Comparison of ENCODE assay signal across 1 cellular context in genomic region chr13:46052314-46053161, GRCh38.
TF ChIP-seq lines count a peak whose summit lies in the region.

A gene with protein sequence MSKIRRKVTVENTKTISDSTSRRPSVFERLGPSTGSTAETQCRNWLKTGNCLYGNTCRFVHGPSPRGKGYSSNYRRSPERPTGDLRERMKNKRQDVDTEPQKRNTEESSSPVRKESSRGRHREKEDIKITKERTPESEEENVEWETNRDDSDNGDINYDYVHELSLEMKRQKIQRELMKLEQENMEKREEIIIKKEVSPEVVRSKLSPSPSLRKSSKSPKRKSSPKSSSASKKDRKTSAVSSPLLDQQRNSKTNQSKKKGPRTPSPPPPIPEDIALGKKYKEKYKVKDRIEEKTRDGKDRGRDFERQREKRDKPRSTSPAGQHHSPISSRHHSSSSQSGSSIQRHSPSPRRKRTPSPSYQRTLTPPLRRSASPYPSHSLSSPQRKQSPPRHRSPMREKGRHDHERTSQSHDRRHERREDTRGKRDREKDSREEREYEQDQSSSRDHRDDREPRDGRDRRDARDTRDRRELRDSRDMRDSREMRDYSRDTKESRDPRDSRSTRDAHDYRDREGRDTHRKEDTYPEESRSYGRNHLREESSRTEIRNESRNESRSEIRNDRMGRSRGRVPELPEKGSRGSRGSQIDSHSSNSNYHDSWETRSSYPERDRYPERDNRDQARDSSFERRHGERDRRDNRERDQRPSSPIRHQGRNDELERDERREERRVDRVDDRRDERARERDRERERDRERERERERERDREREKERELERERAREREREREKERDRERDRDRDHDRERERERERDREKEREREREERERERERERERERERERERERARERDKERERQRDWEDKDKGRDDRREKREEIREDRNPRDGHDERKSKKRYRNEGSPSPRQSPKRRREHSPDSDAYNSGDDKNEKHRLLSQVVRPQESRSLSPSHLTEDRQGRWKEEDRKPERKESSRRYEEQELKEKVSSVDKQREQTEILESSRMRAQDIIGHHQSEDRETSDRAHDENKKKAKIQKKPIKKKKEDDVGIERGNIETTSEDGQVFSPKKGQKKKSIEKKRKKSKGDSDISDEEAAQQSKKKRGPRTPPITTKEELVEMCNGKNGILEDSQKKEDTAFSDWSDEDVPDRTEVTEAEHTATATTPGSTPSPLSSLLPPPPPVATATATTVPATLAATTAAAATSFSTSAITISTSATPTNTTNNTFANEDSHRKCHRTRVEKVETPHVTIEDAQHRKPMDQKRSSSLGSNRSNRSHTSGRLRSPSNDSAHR (N-terminal part only) (minus strand): TSS chr13:46052746. CDS start chr13:46045507, 7,239 bp downstream.

TF ChIP-seq in HepG2, 621 proteins besides CTCF, POLR2A, EP300 and RAD21 (continued from another document and continues in another):
- TF ChIP-seq ZNF646 (CRISPR knock-in tag; IDR thresholded peaks at IDR 0.05), result no peak
- TF ChIP-seq MED1 (CRISPR knock-in tag; IDR thresholded peaks at IDR 0.05), result peak; percentile 61; the same call in 1 of the 2 replicates
- peak; percentile 89; the same call in 2 of the 3 replicates for TF ChIP-seq MXI1 (IDR thresholded peaks at IDR 0.05; ENCODE audit: borderline replicate concordance, low read depth, low read length)
- TF ChIP-seq ZNF747 (CRISPR knock-in tag; IDR thresholded peaks at IDR 0.05; ENCODE audit: borderline replicate concordance), result 0 out of 2 replicates have a peak, but pooled peaks have one; percentile 38
- peak; percentile 86 for TF ChIP-seq TARDBP (CRISPR knock-in tag; IDR thresholded peaks at IDR 0.05)
- peak; percentile 60 for TF ChIP-seq TFDP2 (CRISPR knock-in tag; IDR thresholded peaks at IDR 0.05)
- no peak for TF ChIP-seq NCOA5 (CRISPR knock-in tag; IDR thresholded peaks at IDR 0.05)
- 0 out of 2 replicates have a peak, but pooled peaks have one; percentile 37 for TF ChIP-seq CHD2 (IDR thresholded peaks at IDR 0.05; ENCODE audit: low read depth, low read length)
- TF ChIP-seq, protein P1, sequence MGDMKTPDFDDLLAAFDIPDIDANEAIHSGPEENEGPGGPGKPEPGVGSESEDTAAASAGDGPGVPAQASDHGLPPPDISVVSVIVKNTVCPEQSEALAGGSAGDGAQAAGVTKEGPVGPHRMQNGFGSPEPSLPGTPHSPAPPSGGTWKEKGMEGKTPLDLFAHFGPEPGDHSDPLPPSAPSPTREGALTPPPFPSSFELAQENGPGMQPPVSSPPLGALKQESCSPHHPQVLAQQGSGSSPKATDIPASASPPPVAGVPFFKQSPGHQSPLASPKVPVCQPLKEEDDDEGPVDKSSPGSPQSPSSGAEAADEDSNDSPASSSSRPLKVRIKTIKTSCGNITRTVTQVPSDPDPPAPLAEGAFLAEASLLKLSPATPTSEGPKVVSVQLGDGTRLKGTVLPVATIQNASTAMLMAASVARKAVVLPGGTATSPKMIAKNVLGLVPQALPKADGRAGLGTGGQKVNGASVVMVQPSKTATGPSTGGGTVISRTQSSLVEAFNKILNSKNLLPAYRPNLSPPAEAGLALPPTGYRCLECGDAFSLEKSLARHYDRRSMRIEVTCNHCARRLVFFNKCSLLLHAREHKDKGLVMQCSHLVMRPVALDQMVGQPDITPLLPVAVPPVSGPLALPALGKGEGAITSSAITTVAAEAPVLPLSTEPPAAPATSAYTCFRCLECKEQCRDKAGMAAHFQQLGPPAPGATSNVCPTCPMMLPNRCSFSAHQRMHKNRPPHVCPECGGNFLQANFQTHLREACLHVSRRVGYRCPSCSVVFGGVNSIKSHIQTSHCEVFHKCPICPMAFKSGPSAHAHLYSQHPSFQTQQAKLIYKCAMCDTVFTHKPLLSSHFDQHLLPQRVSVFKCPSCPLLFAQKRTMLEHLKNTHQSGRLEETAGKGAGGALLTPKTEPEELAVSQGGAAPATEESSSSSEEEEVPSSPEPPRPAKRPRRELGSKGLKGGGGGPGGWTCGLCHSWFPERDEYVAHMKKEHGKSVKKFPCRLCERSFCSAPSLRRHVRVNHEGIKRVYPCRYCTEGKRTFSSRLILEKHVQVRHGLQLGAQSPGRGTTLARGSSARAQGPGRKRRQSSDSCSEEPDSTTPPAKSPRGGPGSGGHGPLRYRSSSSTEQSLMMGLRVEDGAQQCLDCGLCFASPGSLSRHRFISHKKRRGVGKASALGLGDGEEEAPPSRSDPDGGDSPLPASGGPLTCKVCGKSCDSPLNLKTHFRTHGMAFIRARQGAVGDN (CRISPR knock-in tag; IDR thresholded peaks at IDR 0.05), result peak; percentile 83
- peak; percentile 40; the same call in 1 of the 2 replicates for TF ChIP-seq BCL3 (CRISPR knock-in tag; IDR thresholded peaks at IDR 0.05)
- peak; percentile 79; the same call in 1 of the 2 replicates for TF ChIP-seq YEATS2 (CRISPR knock-in tag; IDR thresholded peaks at IDR 0.05; ENCODE audit: borderline replicate concordance)
- TF ChIP-seq, protein P2, sequence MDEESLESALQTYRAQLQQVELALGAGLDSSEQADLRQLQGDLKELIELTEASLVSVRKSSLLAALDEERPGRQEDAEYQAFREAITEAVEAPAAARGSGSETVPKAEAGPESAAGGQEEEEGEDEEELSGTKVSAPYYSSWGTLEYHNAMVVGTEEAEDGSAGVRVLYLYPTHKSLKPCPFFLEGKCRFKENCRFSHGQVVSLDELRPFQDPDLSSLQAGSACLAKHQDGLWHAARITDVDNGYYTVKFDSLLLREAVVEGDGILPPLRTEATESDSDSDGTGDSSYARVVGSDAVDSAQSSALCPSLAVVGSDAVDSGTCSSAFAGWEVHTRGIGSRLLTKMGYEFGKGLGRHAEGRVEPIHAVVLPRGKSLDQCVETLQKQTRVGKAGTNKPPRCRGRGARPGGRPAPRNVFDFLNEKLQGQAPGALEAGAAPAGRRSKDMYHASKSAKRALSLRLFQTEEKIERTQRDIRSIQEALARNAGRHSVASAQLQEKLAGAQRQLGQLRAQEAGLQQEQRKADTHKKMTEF (CRISPR knock-in tag; IDR thresholded peaks at IDR 0.05), result peak; percentile 77
- TF ChIP-seq ZNF350 (CRISPR knock-in tag; IDR thresholded peaks at IDR 0.05; ENCODE audit: borderline replicate concordance, low read depth), result peak; percentile 93; the same call in 1 of the 2 replicates
- peak; percentile 59; the same call in 1 of the 2 replicates for TF ChIP-seq PCBP1 (IDR thresholded peaks at IDR 0.05; ENCODE audit: borderline replicate concordance, low read depth, low read length)
- 0 out of 2 replicates have a peak, but pooled peaks have one; percentile 37 for TF ChIP-seq POGK (CRISPR knock-in tag; conservative IDR thresholded peaks at IDR 0.05)
- no peak for TF ChIP-seq PCBP2 (optimal IDR thresholded peaks at IDR 0.05; ENCODE audit: low read depth, low read length, poor library complexity, severe bottlenecking)
- no peak for TF ChIP-seq ZNF749 (CRISPR knock-in tag; IDR thresholded peaks at IDR 0.05; ENCODE audit: borderline replicate concordance)
- 0 out of 2 replicates have a peak, but pooled peaks have one; percentile 46 for TF ChIP-seq REL (CRISPR knock-in tag; conservative IDR thresholded peaks at IDR 0.05)
- 0 out of 2 replicates have a peak, but pooled peaks have one; percentile 69 for TF ChIP-seq ARHGAP35 (CRISPR knock-in tag; IDR thresholded peaks at IDR 0.05; ENCODE audit: borderline replicate concordance)
- TF ChIP-seq E2F2 (CRISPR knock-in tag; IDR thresholded peaks at IDR 0.05; ENCODE audit: borderline replicate concordance), result no peak
- no peak for TF ChIP-seq EEA1 (CRISPR knock-in tag; IDR thresholded peaks at IDR 0.05; ENCODE audit: borderline replicate concordance)
- 0 out of 2 replicates have a peak, but pooled peaks have one; percentile 10 for TF ChIP-seq MED13 (CRISPR knock-in tag; IDR thresholded peaks at IDR 0.05)
- TF ChIP-seq, protein P3, sequence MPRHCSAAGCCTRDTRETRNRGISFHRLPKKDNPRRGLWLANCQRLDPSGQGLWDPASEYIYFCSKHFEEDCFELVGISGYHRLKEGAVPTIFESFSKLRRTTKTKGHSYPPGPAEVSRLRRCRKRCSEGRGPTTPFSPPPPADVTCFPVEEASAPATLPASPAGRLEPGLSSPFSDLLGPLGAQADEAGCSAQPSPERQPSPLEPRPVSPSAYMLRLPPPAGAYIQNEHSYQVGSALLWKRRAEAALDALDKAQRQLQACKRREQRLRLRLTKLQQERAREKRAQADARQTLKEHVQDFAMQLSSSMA (CRISPR knock-in tag; IDR thresholded peaks at IDR 0.05), result peak; percentile 46; the same call in 1 of the 2 replicates
- peak; percentile 76; the same call in 1 of the 2 replicates for TF ChIP-seq ZSCAN31 (CRISPR knock-in tag; IDR thresholded peaks at IDR 0.05; ENCODE audit: low read depth)
- TF ChIP-seq TCF7L2 (IDR thresholded peaks at IDR 0.05; ENCODE audit: low read depth, low read length), result no peak
- peak; percentile 92 for TF ChIP-seq HOXA3 (CRISPR knock-in tag; IDR thresholded peaks at IDR 0.05)
- peak; percentile 53; the same call in 1 of the 2 replicates for TF ChIP-seq DMAP1 (CRISPR knock-in tag; IDR thresholded peaks at IDR 0.05)
- no peak for TF ChIP-seq ZNF260 (CRISPR knock-in tag; IDR thresholded peaks at IDR 0.05; ENCODE audit: borderline replicate concordance, low read depth)
- TF ChIP-seq SAP130 (CRISPR knock-in tag; IDR thresholded peaks at IDR 0.05; ENCODE audit: low read depth), result peak; percentile 94
- peak; percentile 75 for TF ChIP-seq ETV5 (CRISPR knock-in tag; IDR thresholded peaks at IDR 0.05; ENCODE audit: borderline replicate concordance)
